1 cellular context compared by ENCODE assay signal in genomic region chr7:65251851-65252620, GRCh38.
TF ChIP-seq lines count a peak whose summit lies in the region.

No MANE protein-coding gene starts in this region.

TF ChIP-seq in HepG2, 621 proteins besides CTCF, POLR2A, EP300 and RAD21 (continued from another document and continues in another):
- TF ChIP-seq, protein P1, sequence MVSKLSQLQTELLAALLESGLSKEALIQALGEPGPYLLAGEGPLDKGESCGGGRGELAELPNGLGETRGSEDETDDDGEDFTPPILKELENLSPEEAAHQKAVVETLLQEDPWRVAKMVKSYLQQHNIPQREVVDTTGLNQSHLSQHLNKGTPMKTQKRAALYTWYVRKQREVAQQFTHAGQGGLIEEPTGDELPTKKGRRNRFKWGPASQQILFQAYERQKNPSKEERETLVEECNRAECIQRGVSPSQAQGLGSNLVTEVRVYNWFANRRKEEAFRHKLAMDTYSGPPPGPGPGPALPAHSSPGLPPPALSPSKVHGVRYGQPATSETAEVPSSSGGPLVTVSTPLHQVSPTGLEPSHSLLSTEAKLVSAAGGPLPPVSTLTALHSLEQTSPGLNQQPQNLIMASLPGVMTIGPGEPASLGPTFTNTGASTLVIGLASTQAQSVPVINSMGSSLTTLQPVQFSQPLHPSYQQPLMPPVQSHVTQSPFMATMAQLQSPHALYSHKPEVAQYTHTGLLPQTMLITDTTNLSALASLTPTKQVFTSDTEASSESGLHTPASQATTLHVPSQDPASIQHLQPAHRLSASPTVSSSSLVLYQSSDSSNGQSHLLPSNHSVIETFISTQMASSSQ (IDR thresholded peaks at IDR 0.05; ENCODE audit: low read depth) = no peak
- TF ChIP-seq, protein P1 (CRISPR knock-in tag; IDR thresholded peaks at IDR 0.05; ENCODE audit: borderline replicate concordance) = peak; percentile 21; the same call in 1 of the 2 replicates
- TF ChIP-seq ZBTB10 (CRISPR knock-in tag; IDR thresholded peaks at IDR 0.05; ENCODE audit: borderline replicate concordance) (peak; percentile 96), ZBTB7A (CRISPR knock-in tag; IDR thresholded peaks at IDR 0.05) (peak; percentile 81), ZNF775 (CRISPR knock-in tag; IDR thresholded peaks at IDR 0.05; ENCODE audit: borderline replicate concordance) (no peak), BRCA1 (CRISPR knock-in tag; IDR thresholded peaks at IDR 0.05) (0 out of 2 replicates have a peak, but pooled peaks have one; percentile 72), ZNF557 (CRISPR knock-in tag; IDR thresholded peaks at IDR 0.05) (no peak), ZBTB46 (CRISPR knock-in tag; IDR thresholded peaks at IDR 0.05; ENCODE audit: borderline replicate concordance) (no peak), ZNF530 (CRISPR knock-in tag; IDR thresholded peaks at IDR 0.05; ENCODE audit: low read depth) (no peak), MLXIP (CRISPR knock-in tag; IDR thresholded peaks at IDR 0.05; ENCODE audit: borderline replicate concordance) (no peak), ZNF430 (CRISPR knock-in tag; IDR thresholded peaks at IDR 0.05) (peak; percentile 68; the same call in 1 of the 2 replicates), NFAT5 (CRISPR knock-in tag; IDR thresholded peaks at IDR 0.05) (no peak), NFRKB (IDR thresholded peaks at IDR 0.05) (no peak), HDAC1 (CRISPR knock-in tag; IDR thresholded peaks at IDR 0.05) (peak; percentile 80), ZSCAN22 (CRISPR knock-in tag; IDR thresholded peaks at IDR 0.05) (0 out of 2 replicates have a peak, but pooled peaks have one; percentile 34), THAP8 (CRISPR knock-in tag; IDR thresholded peaks at IDR 0.05; ENCODE audit: borderline replicate concordance) (no peak; the same call in 1 of the 2 replicates), ZNF761 (CRISPR knock-in tag; conservative IDR thresholded peaks at IDR 0.05) (0 out of 2 replicates have a peak, but pooled peaks have one; percentile 31)
- TF ChIP-seq, protein P2, sequence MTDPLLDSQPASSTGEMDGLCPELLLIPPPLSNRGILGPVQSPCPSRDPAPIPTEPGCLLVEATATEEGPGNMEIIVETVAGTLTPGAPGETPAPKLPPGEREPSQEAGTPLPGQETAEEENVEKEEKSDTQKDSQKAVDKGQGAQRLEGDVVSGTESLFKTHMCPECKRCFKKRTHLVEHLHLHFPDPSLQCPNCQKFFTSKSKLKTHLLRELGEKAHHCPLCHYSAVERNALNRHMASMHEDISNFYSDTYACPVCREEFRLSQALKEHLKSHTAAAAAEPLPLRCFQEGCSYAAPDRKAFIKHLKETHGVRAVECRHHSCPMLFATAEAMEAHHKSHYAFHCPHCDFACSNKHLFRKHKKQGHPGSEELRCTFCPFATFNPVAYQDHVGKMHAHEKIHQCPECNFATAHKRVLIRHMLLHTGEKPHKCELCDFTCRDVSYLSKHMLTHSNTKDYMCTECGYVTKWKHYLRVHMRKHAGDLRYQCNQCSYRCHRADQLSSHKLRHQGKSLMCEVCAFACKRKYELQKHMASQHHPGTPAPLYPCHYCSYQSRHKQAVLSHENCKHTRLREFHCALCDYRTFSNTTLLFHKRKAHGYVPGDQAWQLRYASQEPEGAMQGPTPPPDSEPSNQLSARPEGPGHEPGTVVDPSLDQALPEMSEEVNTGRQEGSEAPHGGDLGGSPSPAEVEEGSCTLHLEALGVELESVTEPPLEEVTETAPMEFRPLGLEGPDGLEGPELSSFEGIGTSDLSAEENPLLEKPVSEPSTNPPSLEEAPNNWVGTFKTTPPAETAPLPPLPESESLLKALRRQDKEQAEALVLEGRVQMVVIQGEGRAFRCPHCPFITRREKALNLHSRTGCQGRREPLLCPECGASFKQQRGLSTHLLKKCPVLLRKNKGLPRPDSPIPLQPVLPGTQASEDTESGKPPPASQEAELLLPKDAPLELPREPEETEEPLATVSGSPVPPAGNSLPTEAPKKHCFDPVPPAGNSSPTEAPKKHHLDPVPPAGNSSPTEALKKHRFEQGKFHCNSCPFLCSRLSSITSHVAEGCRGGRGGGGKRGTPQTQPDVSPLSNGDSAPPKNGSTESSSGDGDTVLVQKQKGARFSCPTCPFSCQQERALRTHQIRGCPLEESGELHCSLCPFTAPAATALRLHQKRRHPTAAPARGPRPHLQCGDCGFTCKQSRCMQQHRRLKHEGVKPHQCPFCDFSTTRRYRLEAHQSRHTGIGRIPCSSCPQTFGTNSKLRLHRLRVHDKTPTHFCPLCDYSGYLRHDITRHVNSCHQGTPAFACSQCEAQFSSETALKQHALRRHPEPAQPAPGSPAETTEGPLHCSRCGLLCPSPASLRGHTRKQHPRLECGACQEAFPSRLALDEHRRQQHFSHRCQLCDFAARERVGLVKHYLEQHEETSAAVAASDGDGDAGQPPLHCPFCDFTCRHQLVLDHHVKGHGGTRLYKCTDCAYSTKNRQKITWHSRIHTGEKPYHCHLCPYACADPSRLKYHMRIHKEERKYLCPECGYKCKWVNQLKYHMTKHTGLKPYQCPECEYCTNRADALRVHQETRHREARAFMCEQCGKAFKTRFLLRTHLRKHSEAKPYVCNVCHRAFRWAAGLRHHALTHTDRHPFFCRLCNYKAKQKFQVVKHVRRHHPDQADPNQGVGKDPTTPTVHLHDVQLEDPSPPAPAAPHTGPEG (CRISPR knock-in tag; IDR thresholded peaks at IDR 0.05) = peak; percentile 74
- TF ChIP-seq, protein P3, sequence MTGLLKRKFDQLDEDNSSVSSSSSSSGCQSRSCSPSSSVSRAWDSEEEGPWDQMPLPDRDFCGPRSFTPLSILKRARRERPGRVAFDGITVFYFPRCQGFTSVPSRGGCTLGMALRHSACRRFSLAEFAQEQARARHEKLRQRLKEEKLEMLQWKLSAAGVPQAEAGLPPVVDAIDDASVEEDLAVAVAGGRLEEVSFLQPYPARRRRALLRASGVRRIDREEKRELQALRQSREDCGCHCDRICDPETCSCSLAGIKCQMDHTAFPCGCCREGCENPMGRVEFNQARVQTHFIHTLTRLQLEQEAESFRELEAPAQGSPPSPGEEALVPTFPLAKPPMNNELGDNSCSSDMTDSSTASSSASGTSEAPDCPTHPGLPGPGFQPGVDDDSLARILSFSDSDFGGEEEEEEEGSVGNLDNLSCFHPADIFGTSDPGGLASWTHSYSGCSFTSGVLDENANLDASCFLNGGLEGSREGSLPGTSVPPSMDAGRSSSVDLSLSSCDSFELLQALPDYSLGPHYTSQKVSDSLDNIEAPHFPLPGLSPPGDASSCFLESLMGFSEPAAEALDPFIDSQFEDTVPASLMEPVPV (CRISPR knock-in tag; IDR thresholded peaks at IDR 0.05) = peak; percentile 78; the same call in 1 of the 2 replicates
- TF ChIP-seq, protein P4, sequence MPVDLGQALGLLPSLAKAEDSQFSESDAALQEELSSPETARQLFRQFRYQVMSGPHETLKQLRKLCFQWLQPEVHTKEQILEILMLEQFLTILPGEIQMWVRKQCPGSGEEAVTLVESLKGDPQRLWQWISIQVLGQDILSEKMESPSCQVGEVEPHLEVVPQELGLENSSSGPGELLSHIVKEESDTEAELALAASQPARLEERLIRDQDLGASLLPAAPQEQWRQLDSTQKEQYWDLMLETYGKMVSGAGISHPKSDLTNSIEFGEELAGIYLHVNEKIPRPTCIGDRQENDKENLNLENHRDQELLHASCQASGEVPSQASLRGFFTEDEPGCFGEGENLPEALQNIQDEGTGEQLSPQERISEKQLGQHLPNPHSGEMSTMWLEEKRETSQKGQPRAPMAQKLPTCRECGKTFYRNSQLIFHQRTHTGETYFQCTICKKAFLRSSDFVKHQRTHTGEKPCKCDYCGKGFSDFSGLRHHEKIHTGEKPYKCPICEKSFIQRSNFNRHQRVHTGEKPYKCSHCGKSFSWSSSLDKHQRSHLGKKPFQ (CRISPR knock-in tag; IDR thresholded peaks at IDR 0.05; ENCODE audit: insufficient replicate concordance) = no peak
